24 cellular contexts compared by ENCODE assay signal in the genomic region with DNA sequence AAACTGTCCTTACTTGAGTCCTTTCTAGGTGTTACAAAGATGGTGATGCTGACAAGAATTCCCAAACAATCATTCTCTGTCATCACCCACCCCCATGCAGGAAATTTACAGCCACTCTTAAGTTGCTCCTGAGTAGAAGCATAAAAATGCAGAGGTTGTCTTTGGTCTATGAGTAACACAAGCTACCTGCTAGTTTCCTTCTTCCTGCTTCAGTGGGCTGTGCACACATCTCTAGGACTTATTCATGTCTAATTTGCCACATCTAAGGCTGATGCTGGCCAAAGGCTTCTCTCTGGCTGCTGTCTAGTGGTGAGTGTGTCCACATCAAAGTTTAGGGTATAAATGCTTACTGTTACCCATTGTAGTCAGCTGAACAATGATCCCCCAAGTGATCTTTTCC.
A peak's percentile ranks its signal among the peaks of the same experiment; 100 is the strongest.
DNase-seq lines count a peak whose midpoint lies in the region; ATAC-seq, FAIRE-seq and TF ChIP-seq lines count a peak whose summit lies in the region.
"Had no signal": no experiment of that assay in that cellular context is flagged by ENCODE, and none has a peak within 500 bp of the region (broad histone marks: within the 10 kb centered on the region; RNA-seq: fewer than 3 reads in every experiment).

No MANE protein-coding gene starts in this region.

- H3K27me3 ChIP-seq in bronchial epithelial cell (ENCODE audit: control insufficient read depth, insufficient read depth, low read length) (no peaks in the 10 kb centered on the region), psoas muscle (ENCODE audit: insufficient read depth in 3 of 3, low read length in 2 of 3) (peaks cover 0 to 1% (median 0%) of the 10 kb centered on the region in 3 donors)
- H3K27me3 ChIP-seq: BLaER1 treated with 17β-estradiol and CSF1 and Interleukin-3, amounts not matched to agents 10 nM and 100 nM had no signal

- no peaks in the 10 kb centered on the region for H3K4me1 ChIP-seq in psoas muscle
- H3K4me1 ChIP-seq: A549, Caco-2 had no signal

- DNase-seq in M059J (ENCODE audit: low read depth) (peak; percentile 60), bronchial epithelial cell (ENCODE audit: low read depth) (peak; percentile 2), kidney glomerular epithelial cell (lab: John Stamatoyannopoulos, UW) (peak; percentile 6), left kidney (ENCODE audit: low read depth, low spot score) (peak; percentile 20), psoas muscle (no peak), GM12891 (ENCODE audit: insufficient read length, low spot score) (no peak), amniotic stem cell (lab: John Stamatoyannopoulos, UW) (no peak)
- DNase-seq: AML-193; Caco-2; Calu3; CD4-positive, alpha-beta T cell; CD8-positive, alpha-beta T cell; DMS79 treated with DMSO at 0.1 percent for 48 hours; GF-D8 had no signal

- no peak overlapping the region for H3K27ac ChIP-seq in psoas muscle
- H3K27ac ChIP-seq: 22Rv1; A549; BLaER1 treated with 17β-estradiol and CSF1 and Interleukin-3, amounts not matched to agents 10 nM and 100 nM; C4-2B had no signal

- no peaks in the 10 kb centered on the region for H3K9me3 ChIP-seq in psoas muscle
- H3K9me3 ChIP-seq: Caco-2 had no signal

- TF ChIP-seq CTCF in bronchial epithelial cell (IDR thresholded peaks at IDR 0.05; ENCODE audit: insufficient read depth, low read length, severe bottlenecking): no peak
- no peak for TF ChIP-seq CTCF in psoas muscle (IDR thresholded peaks at IDR 0.05)

- no peak for ATAC-seq in psoas muscle
- ATAC-seq in GM18520 (IDR thresholded peaks at IDR 0.05; ENCODE audit: unreplicated experiment): no peak
- ATAC-seq: A549; CD8-positive, alpha-beta T cell had no signal

- H3K36me3 ChIP-seq in bronchial epithelial cell (ENCODE audit: control insufficient read depth, insufficient read depth, low read length) (no peaks in the 10 kb centered on the region), psoas muscle (ENCODE audit: insufficient read depth in 1 of 2, low read depth in 1 of 2) (no peaks in the 10 kb centered on the region)

- intact Hi-C loops in psoas muscle (cut with DNase I): no loop called here

- H3K4me3 ChIP-seq in bronchial epithelial cell (ENCODE audit: low read depth, low read length): no peak overlapping the region
- no peak overlapping the region for H3K4me3 ChIP-seq in psoas muscle
- H3K4me3 ChIP-seq: A549; BLaER1 treated with 17β-estradiol and CSF1 and Interleukin-3, amounts not matched to agents 10 nM and 100 nM had no signal

- TF ChIP-seq POLR2A in GM12891 (IDR thresholded peaks at IDR 0.05; ENCODE audit: low read depth, low read length): no peak

- FAIRE-seq in bronchial epithelial cell (lab: Jason Lieb, UNC) (no peak), GM12891 (lab: Jason Lieb, UNC) (no peak)
- FAIRE-seq: A549, D721Med, G401.6, GM12892, GM18507, GM19239 had no signal

TF ChIP-seq in GM12891, 5 proteins besides CTCF, POLR2A, EP300 and RAD21:
- TF ChIP-seq SPI1 (IDR thresholded peaks at IDR 0.05; ENCODE audit: low read depth, low read length) (no peak), PAX5 (IDR thresholded peaks at IDR 0.05; ENCODE audit: insufficient read depth, low read length, severe bottlenecking) (no peak), POU2F2 (IDR thresholded peaks at IDR 0.05; ENCODE audit: low read depth, low read length) (no peak), POLR2AphosphoS5 (IDR thresholded peaks at IDR 0.05; ENCODE audit: low read depth, low read length) (no peak), TAF1 (IDR thresholded peaks at IDR 0.05; ENCODE audit: low read depth, low read length) (no peak)

Comparison
In these comparisons a context has a peak if more than half of its experiments do, and no peak if none do; other contexts are left out.
1. DNase-seq: peak in M059J (single experiment), bronchial epithelial cell (single experiment), kidney glomerular epithelial cell (single experiment) and left kidney (single experiment); none in psoas muscle (0 of 2), GM12891 (single experiment) and amniotic stem cell (single experiment).